Comparison of ENCODE assay signal across 22 cellular contexts in the genomic region with DNA sequence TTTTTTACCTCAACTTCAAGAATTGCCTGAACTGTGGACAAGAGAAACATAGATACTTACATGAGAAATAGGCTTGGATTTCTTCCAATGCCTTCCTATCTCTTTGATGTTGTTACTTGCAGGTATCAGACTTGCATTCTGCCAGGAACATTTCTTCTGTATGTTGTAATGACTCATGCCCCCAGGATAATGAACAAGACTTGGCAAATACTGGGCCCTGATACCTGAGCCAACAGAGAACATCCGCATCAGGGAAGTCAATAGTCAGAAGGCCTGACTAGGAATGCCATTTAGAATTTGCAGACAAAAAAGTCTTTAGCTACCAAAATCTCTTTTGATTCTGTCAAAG.
"Had no signal": no experiment of that assay in that cellular context is flagged by ENCODE, and none has a peak within 500 bp of the region (broad histone marks: within the 10 kb centered on the region; RNA-seq: fewer than 3 reads in every experiment).

No MANE protein-coding gene starts in this region.

- DNase-seq: activated CD4-positive, alpha-beta T cell treated with anti-CD3 and anti-CD28 coated beads for 4 hours; activated CD4-positive, alpha-beta T cell treated with anti-CD3 and anti-CD28 coated beads, Interleukin-2, amount 50 U/mL, for 48 hours; activated CD4-positive, CD25-positive, alpha-beta regulatory T cell; activated CD8-positive, alpha-beta memory T cell treated with anti-CD3 and anti-CD28 coated beads, Interleukin-2, amount 50 U/mL, for 48 hours; activated effector memory CD4-positive, alpha-beta T cell treated with Interleukin-2 at 50 U/mL for 16 hours; activated naive CD4-positive, alpha-beta T cell treated with anti-CD3 and anti-CD28 coated beads, Interleukin-2, amount 10 ng/mL, durations not matched to agents 7 days and 5 days; activated T-cell treated with anti-CD3 and anti-CD28 coated beads, Interleukin-2, amount 50 U/mL, for 72 hours; amygdala; body of pancreas; caudate nucleus; effector CD4-positive, alpha-beta T cell; glutamatergic neuron; immature natural killer cell; kidney glomerular epithelial cell; left lung; natural killer cell; stimulated activated CD4-positive, alpha-beta T cell treated with anti-CD3 and anti-CD28 coated beads, Interleukin-2, amount 100 ng/mL, for 48 hours; stimulated activated CD8-positive, alpha-beta memory T cell treated with anti-CD3 and anti-CD28 coated beads, Interleukin-4, amount 100 ng/mL, for 48 hours; stimulated activated naive B cell treated with anti-CD40 and anti-IgM and Interleukin-4, amounts not matched to agents 10 μg/mL and 1 μg/mL and 100 μg/mL, for 72 hours; trophoblast cell had no signal

- ATAC-seq: activated T-cell treated with anti-CD3 and anti-CD28 coated beads, Interleukin-2, amount 50 U/mL, for 72 hours; body of pancreas; left lung; natural killer cell; stimulated activated naive B cell treated with anti-CD40 and anti-IgM and Interleukin-4, amounts not matched to agents 10 μg/mL and 1 μg/mL and 100 μg/mL, for 72 hours had no signal

- H3K27me3 ChIP-seq: body of pancreas, hepatocyte, left lung, vagina had no signal

- H3K27ac ChIP-seq: body of pancreas, hepatocyte, left lung, vagina had no signal

- H3K4me1 ChIP-seq: body of pancreas, left lung, vagina had no signal
